In genomic region chr11:91394718-91395414, GRCh38 we compare ENCODE assay signal across 1 cellular context.
TF ChIP-seq lines count a peak whose summit lies in the region.

No MANE protein-coding gene starts in this region.

TF ChIP-seq in A549, 52 proteins besides CTCF, POLR2A, EP300 and RAD21 (continued from another document):
- TF ChIP-seq BCL3 (IDR thresholded peaks at IDR 0.05) (peak; percentile 76; the same call in 1 of the 3 replicates), CEBPB (IDR thresholded peaks at IDR 0.05) (peak; percentile 84 to 91; a peak in 3 of 4 replicates), JUNB (IDR thresholded peaks at IDR 0.05) (0 out of 2 replicates have a peak, but pooled peaks have one; percentile 52)
